Comparison of ENCODE assay signal across 15 cellular contexts in the genomic region with DNA sequence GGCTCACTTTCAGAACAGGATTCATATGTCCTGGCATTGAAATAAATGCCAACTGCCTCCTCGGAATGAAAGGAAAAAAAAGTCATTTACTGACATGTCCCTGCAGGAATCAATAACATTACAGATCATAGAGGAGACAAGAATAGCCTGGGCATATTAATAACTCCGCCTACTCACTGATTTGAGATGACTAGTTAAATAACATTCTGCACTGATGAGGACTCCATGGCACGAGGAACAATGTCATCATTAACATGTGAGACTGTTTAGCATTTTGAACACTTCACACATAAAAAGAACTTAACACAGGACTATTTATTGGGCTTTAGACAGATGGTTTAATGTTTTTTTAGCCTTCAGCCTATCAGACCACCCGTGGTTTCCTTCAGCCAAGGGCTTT.
"Had no signal": no experiment of that assay in that cellular context is flagged by ENCODE, and none has a peak within 500 bp of the region (broad histone marks: within the 10 kb centered on the region; RNA-seq: fewer than 3 reads in every experiment).

No MANE protein-coding gene starts in this region.

- H3K27ac Mint-ChIP-seq: activated naive CD4-positive, alpha-beta T cell treated with anti-CD3 and anti-CD28 coated beads, Interleukin-2, amount 50 U/mL, for 72 hours; dendritic cell treated with granulocyte-macrophage colony-stimulating factor and Interleukin-4, amounts not matched to agents 40 ng/mL and 50 ng/mL, for 4 days; immature natural killer cell had no signal

- H3K9me3 ChIP-seq: body of pancreas, neutrophil, tibial artery, vagina had no signal

- DNase-seq: activated CD4-positive, alpha-beta T cell treated with anti-CD3 and anti-CD28 coated beads, Interleukin-2, amount 50 U/mL, for 4 hours; activated CD4-positive, CD25-positive, alpha-beta regulatory T cell treated with anti-CD3 and anti-CD28 coated beads, Interleukin-2, amount 50 U/mL, for 72 hours; activated effector memory CD4-positive, alpha-beta T cell treated with Interleukin-2 at 50 U/mL for 16 hours; activated T-cell treated with anti-CD3 and anti-CD28 coated beads, Interleukin-2, amount 50 U/mL, for 1 hour; amniotic stem cell; body of pancreas; immature natural killer cell; midbrain; small intestine; tibial artery had no signal

- H3K4me3 Mint-ChIP-seq: dendritic cell treated with granulocyte-macrophage colony-stimulating factor and Interleukin-4, amounts not matched to agents 40 ng/mL and 50 ng/mL, for 4 days had no signal

- ATAC-seq: activated naive CD4-positive, alpha-beta T cell treated with anti-CD3 and anti-CD28 coated beads, Interleukin-2, amount 50 U/mL, for 72 hours; body of pancreas had no signal

- H3K36me3 ChIP-seq: neutrophil, tibial artery, vagina had no signal

- H3K4me3 ChIP-seq: body of pancreas, lung, tibial artery, vagina had no signal

- H3K9me3 Mint-ChIP-seq: dendritic cell treated with granulocyte-macrophage colony-stimulating factor and Interleukin-4, amounts not matched to agents 40 ng/mL and 50 ng/mL, for 4 days had no signal
